In genomic region chr22:21665047-21665851, GRCh38 we compare ENCODE assay signal across 8 cellular contexts. TPM values are rescaled to one million over a fixed set of nuclear protein-coding genes. Genes with fewer than 3 reads are reported as not detected.
A peak's percentile ranks its signal among the peaks of the same experiment; 100 is the strongest.
DNase-seq lines count a peak whose midpoint lies in the region; ATAC-seq and TF ChIP-seq lines count a peak whose summit lies in the region.

No MANE protein-coding gene starts in this region.

- intact Hi-C loops in esophagus squamous epithelium (cut with DNase I): no loop called here
- intact Hi-C loops in psoas muscle (cut with DNase I): no loop called here

- peak overlapping the region; percentile 74; the same call in 1 of the 2 replicates for H3K4me3 ChIP-seq in GM08714 (ENCODE audit: low read length)
- H3K4me3 ChIP-seq in SJCRH30: peak overlapping the region; percentile 88
- peak overlapping the region; percentile 65 to 88 (median 78) for H3K4me3 ChIP-seq in esophagus squamous epithelium
- peak overlapping the region; percentile 83 for H3K4me3 ChIP-seq in psoas muscle

- H3K9me3 ChIP-seq in SJCRH30 (replicated peaks) (no peaks in the 10 kb centered on the region), esophagus squamous epithelium (no peaks in the 10 kb centered on the region), psoas muscle (no peaks in the 10 kb centered on the region)

- H3K27ac ChIP-seq in SJCRH30: peak overlapping the region; percentile 64
- H3K27ac ChIP-seq in esophagus squamous epithelium: peak overlapping the region; percentile 94 to 97 (median 96)
- H3K27ac ChIP-seq in psoas muscle: peak overlapping the region; percentile 95

- no peaks in the 10 kb centered on the region for H3K27me3 ChIP-seq in SJCRH30
- H3K27me3 ChIP-seq in esophagus squamous epithelium: no peaks in the 10 kb centered on the region
- H3K27me3 ChIP-seq in psoas muscle (ENCODE audit: insufficient read depth in 3 of 3, low read length in 2 of 3): no peaks in the 10 kb centered on the region

- TF ChIP-seq POLR2A in esophagus squamous epithelium (IDR thresholded peaks at IDR 0.05): no peak

- DNase-seq in SJCRH30: no peak
- no peak for DNase-seq in esophagus squamous epithelium (lab: John Stamatoyannopoulos, UW)
- no peak for DNase-seq in psoas muscle
- DNase-seq in NCI-H82 (lab: John Stamatoyannopoulos, UW): no peak
- no peak for DNase-seq in NCI-H2196 (lab: John Stamatoyannopoulos, UW; ENCODE audit: unreplicated experiment)
- DNase-seq in OCI-M2 (lab: John Stamatoyannopoulos, UW; ENCODE audit: unreplicated experiment): no peak

- 74 to 78% methylated on average over 24 to 26 of the region's 26 CpGs for WGBS in esophagus squamous epithelium, 2 donors
- 69 to 74% (median 73%) methylated on average over 26 of the region's 26 CpGs for WGBS in psoas muscle, 3 donors

- H3K36me3 ChIP-seq in SJCRH30 (peaks cover 7% of the 10 kb centered on the region), esophagus squamous epithelium (no peaks in the 10 kb centered on the region), psoas muscle (ENCODE audit: insufficient read depth in 1 of 2, low read depth in 1 of 2) (peaks cover 0 to 12% of the 10 kb centered on the region in 2 donors)

- ATAC-seq in psoas muscle (no peak), GM19023 (IDR thresholded peaks at IDR 0.05; ENCODE audit: unreplicated experiment) (no peak)

- TF ChIP-seq CTCF in esophagus squamous epithelium (IDR thresholded peaks at IDR 0.05): no peak
- no peak for TF ChIP-seq CTCF in psoas muscle (IDR thresholded peaks at IDR 0.05)

- no peaks in the 10 kb centered on the region for H3K4me1 ChIP-seq in SJCRH30
- H3K4me1 ChIP-seq in esophagus squamous epithelium: peaks cover 7 to 46% (median 18%) of the 10 kb centered on the region in 3 donors
- H3K4me1 ChIP-seq in psoas muscle: no peaks in the 10 kb centered on the region

RNA-seq across cellular contexts. Expression of gene PPIL2, which starts 0.6 kb away (rescaled TPM):
- 24.8 and 29.7 TPM in 2 replicates for total RNA-seq in SJCRH30 (2014; rRNA removed; shearing (Covaris generic))
- total RNA-seq in esophagus squamous epithelium (10 to 100 TPM; 20.9 to 53.6 (median 49.7) TPM), psoas muscle (10 to 100 TPM; 19.3 to 31.6 (median 21.6) TPM)
- 10 to 100 TPM; 15.6 to 24.7 (median 17.4) TPM for polyA plus RNA-seq in psoas muscle

RNA-seq across cellular contexts. Expression of gene SDF2L1, which starts 23.1 kb away (rescaled TPM):
- 12.8 and 17.0 TPM in 2 replicates for total RNA-seq in SJCRH30 (2014; rRNA removed; shearing (Covaris generic))
- total RNA-seq in esophagus squamous epithelium (10 to 100 TPM; 19.6 to 29.7 (median 24.6) TPM), psoas muscle (10 to 100 TPM in 3 of 4 donors, 1 to 10 TPM in 1; 6.9 to 13.0 (median 11.6) TPM)
- polyA plus RNA-seq in psoas muscle: 10 to 100 TPM; 16.8 to 53.5 (median 26.0) TPM

RNA-seq across cellular contexts. Expression of gene CCDC116, which starts 32.7 kb away (rescaled TPM):
- 0.38 TPM in 1 of 2 replicates, not detected in the other for total RNA-seq in SJCRH30 (2014; rRNA removed; shearing (Covaris generic))
- 1 to 10 TPM in 1 of 4 donors, not detected in 3; 1.9 TPM for total RNA-seq in esophagus squamous epithelium
- total RNA-seq in psoas muscle: under 1 TPM; 0.13 to 0.24 (median 0.20) TPM
- under 1 TPM; 0.07 to 0.32 (median 0.14) TPM for polyA plus RNA-seq in psoas muscle

RNA-seq across cellular contexts. Expression of gene YDJC, which starts 35.4 kb away (rescaled TPM):
- total RNA-seq in SJCRH30 (2014; rRNA removed; shearing (Covaris generic)): 7.8 and 8.9 TPM in 2 replicates
- total RNA-seq in esophagus squamous epithelium: 10 to 100 TPM; 34.1 to 53.8 (median 39.6) TPM
- total RNA-seq in psoas muscle: 1 to 10 TPM; 2.4 to 5.4 (median 3.3) TPM
- polyA plus RNA-seq in psoas muscle: 1 to 10 TPM; 3.6 to 5.8 (median 4.0) TPM
